11 cellular contexts compared by ENCODE assay signal in genomic region chr1:232968965-232969364, GRCh38. TPM values are rescaled to one million over a fixed set of nuclear protein-coding genes. Genes with fewer than 3 reads are reported as not detected.
DNase-seq lines count a peak whose midpoint lies in the region; ATAC-seq, FAIRE-seq and TF ChIP-seq lines count a peak whose summit lies in the region.
"Had no signal": no experiment of that assay in that cellular context is flagged by ENCODE, and none has a peak within 500 bp of the region (broad histone marks: within the 10 kb centered on the region; RNA-seq: fewer than 3 reads in every experiment).

No MANE protein-coding gene starts in this region.

- ATAC-seq in left lung (peak; percentile 64), HG02870 (IDR thresholded peaks at IDR 0.05; ENCODE audit: unreplicated experiment) (no peak)

- H3K4me3 ChIP-seq in left lung = no peak overlapping the region

- H3K27me3 ChIP-seq in left lung = no peaks in the 10 kb centered on the region

- DNase-seq in EH (ENCODE audit: low read depth) (peak; percentile 13), HT1080 (ENCODE audit: low read depth) (peak; percentile 70), astrocyte of the hippocampus (ENCODE audit: low read depth, low spot score) (peak; percentile 90), left lung (peak in 1 of 2 donors; percentile 52), activated gamma-delta T cell (lab: John Stamatoyannopoulos, UW) (no peak), SW 1271 (lab: John Stamatoyannopoulos, UW) (no peak), D721Med (ENCODE audit: insufficient read length, low spot score) (no peak)
- DNase-seq: activated T-cell treated with anti-CD3 and anti-CD28 coated beads for 4 hours, NCI-H1048, SHP77 treated with DMSO at 0.1 percent for 48 hours had no signal

- FAIRE-seq in D721Med (lab: Jason Lieb, UNC) = no peak

- H3K4me1 ChIP-seq in left lung = peaks cover 0 to under 1% of the 10 kb centered on the region in 2 donors

- TF ChIP-seq CTCF in left lung (IDR thresholded peaks at IDR 0.05) = no peak
- TF ChIP-seq CTCF in D721Med (IDR thresholded peaks at IDR 0.05; ENCODE audit: insufficient read depth, missing control alignments) = no peak

- H3K9me3 ChIP-seq in left lung = peaks cover 0 to 14% of the 10 kb centered on the region in 2 donors

- no peak overlapping the region for H3K27ac ChIP-seq in left lung

- H3K36me3 ChIP-seq in left lung = peaks cover 0 to 44% of the 10 kb centered on the region in 2 donors

- intact Hi-C loops in left lung (cut with DNase I) = no loop called here

RNA-seq across cellular contexts. Expression of gene NTPCR, which starts 18.6 kb away (rescaled TPM):
- 41.1 and 41.9 TPM in 2 replicates for total RNA-seq in HT1080 (2014; rRNA removed; shearing (Covaris generic))
- 74.8 and 88.3 TPM in 2 replicates for polyA plus RNA-seq in HT1080 (2015; cell fraction: cytosol; rRNA removed)
- 38.6 and 39.9 TPM in 2 replicates for polyA plus RNA-seq in HT1080 (2015; cell fraction: nucleus; rRNA removed)
- total RNA-seq in left lung = 10 to 100 TPM; 35.1 to 36.3 TPM

Comparison
In these comparisons a context has a peak if more than half of its experiments do, and no peak if none do; other contexts are left out.
1. DNase-seq: peak in EH (single experiment), HT1080 (single experiment) and astrocyte of the hippocampus (single experiment); none in activated gamma-delta T cell (single experiment), SW 1271 (0 of 2) and D721Med (single experiment).